Comparison of ENCODE assay signal across 26 cellular contexts in genomic region chr6:21604081-21604480, GRCh38. TPM values are rescaled to one million over a fixed set of nuclear protein-coding genes. Genes with fewer than 3 reads are reported as not detected.
DNase-seq lines count a peak whose midpoint lies in the region; ATAC-seq and TF ChIP-seq lines count a peak whose summit lies in the region.
"Had no signal": no experiment of that assay in that cellular context is flagged by ENCODE, and none has a peak within 500 bp of the region (broad histone marks: within the 10 kb centered on the region; RNA-seq: fewer than 3 reads in every experiment).

No MANE protein-coding gene starts in this region.

- no peaks in the 10 kb centered on the region for H3K27me3 Mint-ChIP-seq in stimulated activated naive B cell treated with anti-CD40 and anti-IgM and Interleukin-4, amounts not matched to agents 10 μg/mL and 1 μg/mL and 100 μg/mL, for 72 hours
- H3K27me3 Mint-ChIP-seq in osteocyte (ENCODE audit: unreplicated experiment) = no peaks in the 10 kb centered on the region
- H3K27me3 Mint-ChIP-seq: dendritic cell treated with granulocyte-macrophage colony-stimulating factor and Interleukin-4, amounts not matched to agents 40 ng/mL and 50 ng/mL, for 4 days had no signal

- H3F3A ChIP-seq in smooth muscle cell (ENCODE audit: low read depth) = peaks cover 5% of the 10 kb centered on the region

- H2AFZ ChIP-seq in smooth muscle cell (ENCODE audit: low read depth) = no peak overlapping the region

- no peak overlapping the region for H3K4me3 ChIP-seq in cardiac muscle cell
- no peak overlapping the region for H3K4me3 ChIP-seq in smooth muscle cell
- H3K4me3 ChIP-seq: esophagus squamous epithelium, heart right ventricle, K562, lung, psoas muscle, testis had no signal

- H3K79me2 ChIP-seq in smooth muscle cell (ENCODE audit: low read depth) = peaks cover 15% of the 10 kb centered on the region

- H3K27me3 ChIP-seq in cardiac muscle cell = no peaks in the 10 kb centered on the region
- H3K27me3 ChIP-seq in smooth muscle cell (ENCODE audit: low read depth) = no peaks in the 10 kb centered on the region
- H3K27me3 ChIP-seq: esophagus squamous epithelium, heart right ventricle, testis had no signal

- peaks cover 0 to 3% of the 10 kb centered on the region in 2 donors for H3K36me3 Mint-ChIP-seq in stimulated activated naive B cell treated with anti-CD40 and anti-IgM and Interleukin-4, amounts not matched to agents 10 μg/mL and 1 μg/mL and 100 μg/mL, for 72 hours
- H3K36me3 Mint-ChIP-seq in osteocyte (ENCODE audit: unreplicated experiment) = peaks cover 20% of the 10 kb centered on the region
- H3K36me3 Mint-ChIP-seq: activated naive CD8-positive, alpha-beta T cell; CD4-positive, alpha-beta memory T cell had no signal

- intact Hi-C loops in Right ventricle myocardium inferior (cut with DNase I) = no loop called here

- H3K4me1 ChIP-seq in cardiac muscle cell (ENCODE audit: low read depth) (peaks cover 17% of the 10 kb centered on the region), smooth muscle cell (ENCODE audit: low read depth) (peaks cover 9% of the 10 kb centered on the region)
- H3K4me1 ChIP-seq: psoas muscle, testis had no signal

- no peak overlapping the region for H3K4me3 Mint-ChIP-seq in stimulated activated naive B cell treated with anti-CD40 and anti-IgM and Interleukin-4, amounts not matched to agents 10 μg/mL and 1 μg/mL and 100 μg/mL, for 72 hours
- no peak overlapping the region for H3K4me3 Mint-ChIP-seq in osteocyte (ENCODE audit: unreplicated experiment)
- H3K4me3 Mint-ChIP-seq: activated CD4-positive, alpha-beta memory T cell treated with anti-CD3 and anti-CD28 coated beads, Interleukin-2, amount 10 ng/mL, durations not matched to agents 7 days and 5 days; activated naive CD8-positive, alpha-beta T cell; CD4-positive, alpha-beta memory T cell; dendritic cell treated with granulocyte-macrophage colony-stimulating factor and Interleukin-4, amounts not matched to agents 40 ng/mL and 50 ng/mL, for 4 days had no signal

- no peak overlapping the region for H3K9ac ChIP-seq in smooth muscle cell (ENCODE audit: low read depth)

- no peaks in the 10 kb centered on the region for H3K36me3 ChIP-seq in cardiac muscle cell
- no peaks in the 10 kb centered on the region for H3K36me3 ChIP-seq in smooth muscle cell (ENCODE audit: low read depth)
- H3K36me3 ChIP-seq: esophagus squamous epithelium, heart right ventricle had no signal

- peaks cover 0 to 2% of the 10 kb centered on the region in 2 donors for H3K9me3 Mint-ChIP-seq in stimulated activated naive B cell treated with anti-CD40 and anti-IgM and Interleukin-4, amounts not matched to agents 10 μg/mL and 1 μg/mL and 100 μg/mL, for 72 hours
- no peaks in the 10 kb centered on the region for H3K9me3 Mint-ChIP-seq in osteocyte (ENCODE audit: unreplicated experiment)
- H3K9me3 Mint-ChIP-seq: dendritic cell treated with granulocyte-macrophage colony-stimulating factor and Interleukin-4, amounts not matched to agents 40 ng/mL and 50 ng/mL, for 4 days had no signal

- DNase-seq in cardiac muscle cell (ENCODE audit: low read depth in 1 of 2, low spot score in 1 of 2) = no peak
- DNase-seq in Right ventricle myocardium inferior (ENCODE audit: missing footprints) = no peak
- peak; percentile 62 for DNase-seq in NCI-H526 treated with DMSO at 0.1 percent for 48 hours (lab: John Stamatoyannopoulos, UW)
- peak; percentile 13 to 51 for DNase-seq in lung microvascular endothelial cell (ENCODE audit: low read depth in 2 of 2)
- DNase-seq in stimulated activated naive B cell treated with anti-CD40 and anti-IgM and Interleukin-4, amounts not matched to agents 10 μg/mL and 1 μg/mL and 100 μg/mL, for 72 hours = no peak
- no peak for DNase-seq in smooth muscle cell (lab: John Stamatoyannopoulos, UW; ENCODE audit: unreplicated experiment)
- no peak for DNase-seq in osteocyte (ENCODE audit: extremely low spot score, unreplicated experiment)
- DNase-seq: activated CD4-positive, alpha-beta memory T cell treated with anti-CD3 and anti-CD28 coated beads, Interleukin-2, amount 10 ng/mL, durations not matched to agents 7 days and 5 days; activated CD4-positive, CD25-positive, alpha-beta regulatory T cell treated with anti-CD3 and anti-CD28 coated beads, Interleukin-2, amount 50 U/mL, for 72 hours; anterior cingulate cortex; CD4-positive, alpha-beta memory T cell; DMS 273 treated with DMSO at 0.1 percent for 48 hours; esophagus squamous epithelium; foreskin melanocyte; heart right ventricle; kidney glomerular epithelial cell; NCI-H2107; NCI-H510A; psoas muscle; stimulated activated naive CD8-positive, alpha-beta T cell treated with anti-CD3 and anti-CD28 coated beads, Interleukin-15, Interleukin-2, amounts not matched to agents 100 U/mL and 50 U/mL, for 24 hours; testis had no signal

- ATAC-seq in Right ventricle myocardium inferior = no peak
- no peak for ATAC-seq in stimulated activated naive B cell treated with anti-CD40 and anti-IgM and Interleukin-4, amounts not matched to agents 10 μg/mL and 1 μg/mL and 100 μg/mL, for 72 hours (replicated peaks)
- ATAC-seq in HG02981 (IDR thresholded peaks at IDR 0.05; ENCODE audit: unreplicated experiment) = no peak
- ATAC-seq: heart right ventricle; K562; psoas muscle; stimulated activated naive CD8-positive, alpha-beta T cell treated with anti-CD3 and anti-CD28 coated beads, Interleukin-15, Interleukin-2, amounts not matched to agents 100 U/mL and 50 U/mL, for 24 hours had no signal

- H3K4me1 Mint-ChIP-seq in stimulated activated naive B cell treated with anti-CD40 and anti-IgM and Interleukin-4, amounts not matched to agents 10 μg/mL and 1 μg/mL and 100 μg/mL, for 72 hours = peaks cover 5 to 23% of the 10 kb centered on the region in 2 donors
- H3K4me1 Mint-ChIP-seq in osteocyte (ENCODE audit: unreplicated experiment) = peaks cover 12% of the 10 kb centered on the region
- H3K4me1 Mint-ChIP-seq: activated CD4-positive, alpha-beta memory T cell treated with anti-CD3 and anti-CD28 coated beads, Interleukin-2, amount 10 ng/mL, durations not matched to agents 7 days and 5 days; CD4-positive, alpha-beta memory T cell had no signal

- no peak overlapping the region for H3K4me2 ChIP-seq in smooth muscle cell

- peaks cover 15% of the 10 kb centered on the region for H4K20me1 ChIP-seq in smooth muscle cell (ENCODE audit: low read depth)

- H3K27ac Mint-ChIP-seq in stimulated activated naive B cell treated with anti-CD40 and anti-IgM and Interleukin-4, amounts not matched to agents 10 μg/mL and 1 μg/mL and 100 μg/mL, for 72 hours = no peak overlapping the region
- no peak overlapping the region for H3K27ac Mint-ChIP-seq in osteocyte (ENCODE audit: unreplicated experiment)
- H3K27ac Mint-ChIP-seq: activated CD4-positive, alpha-beta memory T cell treated with anti-CD3 and anti-CD28 coated beads, Interleukin-2, amount 10 ng/mL, durations not matched to agents 7 days and 5 days; activated naive CD8-positive, alpha-beta T cell; CD4-positive, alpha-beta memory T cell; dendritic cell treated with granulocyte-macrophage colony-stimulating factor and Interleukin-4, amounts not matched to agents 40 ng/mL and 50 ng/mL, for 4 days had no signal

- TF ChIP-seq CTCF in cardiac muscle cell (IDR thresholded peaks at IDR 0.05; ENCODE audit: low read depth, low read length) = no peak
- no peak for TF ChIP-seq CTCF in smooth muscle cell (IDR thresholded peaks at IDR 0.05; ENCODE audit: borderline replicate concordance, insufficient read depth, poor library complexity, severe bottlenecking)
- no peak for TF ChIP-seq CTCF in osteocyte (IDR thresholded peaks at IDR 0.05)

- no peaks in the 10 kb centered on the region for H3K9me3 ChIP-seq in cardiac muscle cell (ENCODE audit: low read depth)
- H3K9me3 ChIP-seq in smooth muscle cell (replicated peaks; ENCODE audit: low read depth) = no peaks in the 10 kb centered on the region
- H3K9me3 ChIP-seq: esophagus squamous epithelium, psoas muscle, testis had no signal

- peak overlapping the region; percentile 24 for H3K27ac ChIP-seq in cardiac muscle cell
- H3K27ac ChIP-seq in smooth muscle cell (ENCODE audit: low read depth) = no peak overlapping the region
- H3K27ac ChIP-seq: esophagus squamous epithelium, heart right ventricle, psoas muscle, testis had no signal

- 86% methylated on average over 3 of the region's 3 CpGs for WGBS in smooth muscle cell (ENCODE audit: low lambda C conversion rate)

RNA-seq across cellular contexts. Expression of gene SOX4, which starts 10.5 kb away (rescaled TPM):
- total RNA-seq in cardiac muscle cell (46.9 and 60.6 TPM in 2 replicates), Right ventricle myocardium inferior (7.8 TPM), lung microvascular endothelial cell (61.7 and 109 TPM in 2 replicates), smooth muscle cell (109 and 118 TPM in 2 replicates), osteocyte (110 and 118 TPM in 2 replicates)
- polyA plus RNA-seq in cardiac muscle cell (29.9 and 42.2 TPM in 2 replicates), smooth muscle cell (91.6 and 91.9 TPM in 2 replicates)

Comparison
In these comparisons a context has a peak if more than half of its experiments do, and no peak if none do; other contexts are left out.
1. DNase-seq: peak in NCI-H526 treated with DMSO at 0.1 percent for 48 hours (single experiment) and lung microvascular endothelial cell (2 of 2); none in cardiac muscle cell (0 of 2), Right ventricle myocardium inferior (single experiment), stimulated activated naive B cell treated with anti-CD40 and anti-IgM and Interleukin-4, amounts not matched to agents 10 μg/mL and 1 μg/mL and 100 μg/mL, for 72 hours (single experiment), smooth muscle cell (single experiment) and osteocyte (single experiment).